Comparison of ENCODE assay signal across 9 cellular contexts in the genomic region with DNA sequence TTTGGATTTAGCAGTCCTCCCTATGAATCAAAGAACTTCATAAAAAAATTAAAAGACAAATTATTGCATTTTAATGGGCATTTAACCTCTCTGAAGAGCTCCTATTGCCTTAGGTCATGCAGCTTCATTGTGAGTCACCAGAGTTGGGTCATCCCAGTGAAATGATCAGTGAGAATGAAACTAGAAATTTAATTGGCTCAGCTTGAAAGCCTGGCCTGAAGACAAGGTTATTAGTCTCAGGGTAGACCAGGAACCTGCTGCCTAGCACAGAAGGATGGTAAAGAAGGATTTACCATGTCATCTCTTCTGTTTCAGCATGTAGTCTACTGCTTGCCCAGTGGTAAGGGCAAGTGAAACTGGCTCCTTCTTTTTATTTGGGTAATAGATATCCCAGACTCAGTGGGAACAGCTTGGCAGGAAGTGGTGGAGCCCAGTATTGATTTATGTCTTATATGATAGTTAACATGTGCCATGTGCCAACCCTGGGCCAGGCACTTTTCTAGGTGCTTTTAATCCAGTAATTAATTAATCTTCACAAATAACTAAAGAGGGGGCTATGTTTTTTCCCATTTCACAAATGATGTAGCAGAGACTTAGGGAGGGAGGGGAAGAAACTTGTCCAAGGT. TPM values are rescaled to one million over a fixed set of nuclear protein-coding genes. Genes with fewer than 3 reads are reported as not detected.
DNase-seq lines count a peak whose midpoint lies in the region; ATAC-seq and TF ChIP-seq lines count a peak whose summit lies in the region.
"Had no signal": no experiment of that assay in that cellular context is flagged by ENCODE, and none has a peak within 500 bp of the region (broad histone marks: within the 10 kb centered on the region; RNA-seq: fewer than 3 reads in every experiment).

No MANE protein-coding gene starts in this region.

- DNase-seq in Right ventricle myocardium superior, result no peak
- no peak for DNase-seq in left ventricle myocardium inferior
- peak; percentile 28 for DNase-seq in MM.1S
- DNase-seq in choroid plexus epithelial cell (ENCODE audit: low read depth), result peak; percentile 86
- no peak for DNase-seq in upper lobe of right lung
- no peak for DNase-seq in activated CD4-positive, alpha-beta T cell treated with anti-CD3 and anti-CD28 coated beads for 48 hours
- no peak for DNase-seq in neural progenitor cell (ENCODE audit: low spot score)
- DNase-seq: GF-D8 had no signal

- no peaks in the 10 kb centered on the region for H3K9me3 Mint-ChIP-seq in neural progenitor cell

- H3F3A ChIP-seq in MM.1S (ENCODE audit: insufficient read depth, low read length), result no peaks in the 10 kb centered on the region
- no peaks in the 10 kb centered on the region for H3F3A ChIP-seq in neural progenitor cell (ENCODE audit: low read depth)

- H3K9ac ChIP-seq in MM.1S (ENCODE audit: low read length) (no peak overlapping the region), neural progenitor cell (no peak overlapping the region)

- H3K9me2 ChIP-seq in MM.1S (replicated peaks; ENCODE audit: insufficient read depth, low read length), result no peaks in the 10 kb centered on the region

- H3K4me3 Mint-ChIP-seq in neural progenitor cell, result no peak overlapping the region

- H3K9me3 ChIP-seq in left ventricle myocardium inferior (replicated peaks) (no peaks in the 10 kb centered on the region), MM.1S (replicated peaks; ENCODE audit: insufficient read depth, low read length) (no peaks in the 10 kb centered on the region), upper lobe of right lung (no peaks in the 10 kb centered on the region), neural progenitor cell (ENCODE audit: low read depth) (no peaks in the 10 kb centered on the region)

- peaks cover 4% of the 10 kb centered on the region for H3K4me1 Mint-ChIP-seq in neural progenitor cell

- H3K27ac ChIP-seq in left ventricle myocardium inferior (replicated peaks) (no peak overlapping the region), MM.1S (ENCODE audit: low read length) (no peak overlapping the region), upper lobe of right lung (no peak overlapping the region), neural progenitor cell (no peak overlapping the region)

- intact Hi-C loops in Right ventricle myocardium superior (cut with DNase I) (no loop called here), left ventricle myocardium inferior (cut with micrococcal nuclease) (no loop called here), upper lobe of right lung (cut with DNase I) (no loop called here)

- no peak overlapping the region for H2AFZ ChIP-seq in MM.1S (ENCODE audit: low read length)
- H2AFZ ChIP-seq in neural progenitor cell (replicated peaks), result no peak overlapping the region

- peaks cover 3% of the 10 kb centered on the region for H3K27me3 Mint-ChIP-seq in neural progenitor cell (ENCODE audit: insufficient read depth, low read depth)

- no peaks in the 10 kb centered on the region for H3K36me3 Mint-ChIP-seq in neural progenitor cell

- H3K36me3 ChIP-seq in left ventricle myocardium inferior, result no peaks in the 10 kb centered on the region
- no peaks in the 10 kb centered on the region for H3K36me3 ChIP-seq in MM.1S (replicated peaks; ENCODE audit: insufficient read depth, low read length)
- no peaks in the 10 kb centered on the region for H3K36me3 ChIP-seq in upper lobe of right lung
- no peaks in the 10 kb centered on the region for H3K36me3 ChIP-seq in neural progenitor cell

- H3K4me2 ChIP-seq in MM.1S (ENCODE audit: low read depth, low read length) (no peak overlapping the region), neural progenitor cell (no peak overlapping the region)

- H3K79me2 ChIP-seq in MM.1S (ENCODE audit: low read length) (no peaks in the 10 kb centered on the region), neural progenitor cell (ENCODE audit: low read depth) (no peaks in the 10 kb centered on the region)

- no peak for TF ChIP-seq CTCF in left ventricle myocardium inferior (IDR thresholded peaks at IDR 0.05; ENCODE audit: borderline replicate concordance)
- no peak for TF ChIP-seq CTCF in MM.1S (IDR thresholded peaks at IDR 0.05; ENCODE audit: low read length)
- no peak for TF ChIP-seq CTCF in choroid plexus epithelial cell (conservative IDR thresholded peaks at IDR 0.05; ENCODE audit: low read depth, low read length)
- no peak for TF ChIP-seq CTCF in upper lobe of right lung (IDR thresholded peaks at IDR 0.05)
- TF ChIP-seq CTCF in neural progenitor cell (IDR thresholded peaks at IDR 0.05), result no peak

- H3K27me3 ChIP-seq in left ventricle myocardium inferior (ENCODE audit: low read depth), result no peaks in the 10 kb centered on the region
- no peaks in the 10 kb centered on the region for H3K27me3 ChIP-seq in MM.1S (replicated peaks; ENCODE audit: insufficient read depth, low read length)
- no peaks in the 10 kb centered on the region for H3K27me3 ChIP-seq in upper lobe of right lung
- no peaks in the 10 kb centered on the region for H3K27me3 ChIP-seq in neural progenitor cell

- ATAC-seq in Right ventricle myocardium superior (ENCODE audit: poor library complexity), result peak; percentile 67
- ATAC-seq in upper lobe of right lung, result peak; percentile 57
- no peak for ATAC-seq in GM19455 (IDR thresholded peaks at IDR 0.05; ENCODE audit: unreplicated experiment)

- H4K20me1 ChIP-seq in MM.1S (ENCODE audit: insufficient read depth, low read length), result no peaks in the 10 kb centered on the region
- no peaks in the 10 kb centered on the region for H4K20me1 ChIP-seq in neural progenitor cell (ENCODE audit: low read depth)

- H3K4me3 ChIP-seq in left ventricle myocardium inferior (no peak overlapping the region), MM.1S (ENCODE audit: low read length) (no peak overlapping the region), choroid plexus epithelial cell (ENCODE audit: low read depth, low read length) (no peak overlapping the region), upper lobe of right lung (no peak overlapping the region), neural progenitor cell (no peak overlapping the region)

- no peak overlapping the region for H3K27ac Mint-ChIP-seq in neural progenitor cell

- H3K4me1 ChIP-seq in left ventricle myocardium inferior, result no peaks in the 10 kb centered on the region
- H3K4me1 ChIP-seq in MM.1S (ENCODE audit: low read length), result no peaks in the 10 kb centered on the region
- H3K4me1 ChIP-seq in upper lobe of right lung, result no peaks in the 10 kb centered on the region
- no peaks in the 10 kb centered on the region for H3K4me1 ChIP-seq in neural progenitor cell

RNA-seq across cellular contexts. Expression of gene LAMC2, which starts 23.6 kb away (rescaled TPM):
- total RNA-seq in Right ventricle myocardium superior, result 4.0 TPM
- total RNA-seq in left ventricle myocardium inferior, result 1.2 TPM
- total RNA-seq in upper lobe of right lung, result 42.2 TPM
- total RNA-seq in neural progenitor cell (ENCODE audit: low replicate concordance), result 0.36 and 0.46 TPM in 2 replicates

Comparison
In these comparisons a context has a peak if more than half of its experiments do, and no peak if none do; other contexts are left out.
1. DNase-seq: peak in MM.1S (single experiment) and choroid plexus epithelial cell (single experiment); none in Right ventricle myocardium superior (single experiment), left ventricle myocardium inferior (single experiment), upper lobe of right lung (single experiment), activated CD4-positive, alpha-beta T cell treated with anti-CD3 and anti-CD28 coated beads for 48 hours (single experiment) and neural progenitor cell (single experiment).